ENCODE assay signal across 8 cellular contexts in genomic region chr19:48539503-48540096, GRCh38. TPM values are rescaled to one million over a fixed set of nuclear protein-coding genes. Genes with fewer than 3 reads are reported as not detected.
DNase-seq lines count a peak whose midpoint lies in the region; ATAC-seq, FAIRE-seq and TF ChIP-seq lines count a peak whose summit lies in the region.
"Had no signal": no experiment of that assay in that cellular context is flagged by ENCODE, and none has a peak within 500 bp of the region (broad histone marks: within the 10 kb centered on the region; RNA-seq: fewer than 3 reads in every experiment).

No MANE protein-coding gene starts in this region.

- H3K27ac ChIP-seq in K562 (ENCODE audit: extremely low read depth, low read depth, low read length): no peak overlapping the region
- H3K27ac ChIP-seq in sigmoid colon: no peak overlapping the region

- H3K36me3 ChIP-seq in K562 (ENCODE audit: control insufficient read depth, insufficient read depth, low read length): no peaks in the 10 kb centered on the region
- H3K36me3 ChIP-seq in sigmoid colon: no peaks in the 10 kb centered on the region

- TF ChIP-seq EP300 in Ishikawa (IDR thresholded peaks at IDR 0.05; ENCODE audit: borderline replicate concordance) (no peak), K562 (IDR thresholded peaks at IDR 0.05; ENCODE audit: low read length) (no peak), sigmoid colon (IDR thresholded peaks at IDR 0.05) (no peak)

- no peak overlapping the region for H3K9ac ChIP-seq in K562 (ENCODE audit: insufficient read depth in 1 of 2, low read depth in 2 of 2, low read length in 2 of 2)

- TF ChIP-seq RAD21 in Ishikawa (IDR thresholded peaks at IDR 0.05; ENCODE audit: low read depth): no peak
- no peak; a peak in 1 of 4 replicates for TF ChIP-seq RAD21 in K562 (CRISPR knock-in tag; conservative IDR thresholded peaks at IDR 0.05 in 1 of 2, IDR thresholded peaks at IDR 0.05 in 1 of 2)

- H3K79me2 ChIP-seq in K562 (ENCODE audit: control insufficient read depth, insufficient read depth, low read length): no peaks in the 10 kb centered on the region

- intact Hi-C loops in K562 (cut with micrococcal nuclease): no loop called here
- intact Hi-C loops in sigmoid colon (cut with DNase I): no loop called here

- no peak overlapping the region for H2AFZ ChIP-seq in K562 (ENCODE audit: low read depth, low read length)

- TF ChIP-seq POLR2A in K562 (conservative IDR thresholded peaks at IDR 0.05): no peak
- no peak for TF ChIP-seq POLR2A in sigmoid colon (IDR thresholded peaks at IDR 0.05)

- H3K27me3 ChIP-seq in K562 (ENCODE audit: control insufficient read depth in 2 of 2, insufficient read depth in 2 of 2, low read length in 2 of 2) (no peaks in the 10 kb centered on the region), sigmoid colon (no peaks in the 10 kb centered on the region)

- BruUV-seq in K562 (replicated peaks; lab: Mats Ljungman, UMichigan): no TSS peak

- DNase-seq in NCI-H2227 treated with DMSO at 0.1 percent for 48 hours (lab: John Stamatoyannopoulos, UW) (peak; percentile 83), K562 (ENCODE audit: extremely low read depth in 1 of 4, low spot score in 3 of 4) (peak in 2 of 4 experiments; percentile 12 to 50), sigmoid colon (peak; percentile 72), KG1 (lab: John Stamatoyannopoulos, UW) (no peak), left lobe of liver (ENCODE audit: low spot score) (no peak)
- no peak for DNase-seq in activated CD8-positive, alpha-beta memory T cell treated with anti-CD3 and anti-CD28 coated beads, Interleukin-2, amount 50 U/mL, for 48 hours
- DNase-seq: Karpas-422 had no signal

- TF ChIP-seq CTCF in K562 (IDR thresholded peaks at IDR 0.05 in 2 of 3, conservative IDR thresholded peaks at IDR 0.05 in 1 of 3; ENCODE audit: insufficient read depth in 2 of 3, low read depth in 1 of 3, low read length in 3 of 3): no peak
- TF ChIP-seq CTCF in sigmoid colon (IDR thresholded peaks at IDR 0.05): no peak

- H3K4me2 ChIP-seq in K562 (ENCODE audit: insufficient read depth, low read length): no peak overlapping the region

- peak; percentile 15 for FAIRE-seq in K562 (lab: Jason Lieb, UNC)

- CTCF ChIA-PET in K562 (lab: Yijun Ruan, JAX; ENCODE audit: low intra/inter-chr PET ratio): no interaction called here

- in situ Hi-C loops in K562 (cut with MboI): no loop called here

- ATAC-seq in K562 (no peak), left lobe of liver (no peak)

- H3K9me1 ChIP-seq in K562 (ENCODE audit: control insufficient read depth, insufficient read depth, low read length): no peaks in the 10 kb centered on the region

- H3K4me1 ChIP-seq in K562 (replicated peaks in 1 of 2; ENCODE audit: control insufficient read depth in 2 of 2, insufficient read depth in 2 of 2, low read length in 2 of 2) (peaks cover 2 to 9% of the 10 kb centered on the region in 2 experiments; a peak in 2 of 5 replicates), sigmoid colon (no peaks in the 10 kb centered on the region)

- H4K20me1 ChIP-seq in K562 (replicated peaks; ENCODE audit: control insufficient read depth, insufficient read depth, low read length): no peaks in the 10 kb centered on the region

- H3K9me3 ChIP-seq in K562 (replicated peaks; ENCODE audit: control insufficient read depth, insufficient read depth, low read depth, low read length) (no peaks in the 10 kb centered on the region), sigmoid colon (no peaks in the 10 kb centered on the region)

- no peak overlapping the region for H3K4me3 ChIP-seq in K562
- H3K4me3 ChIP-seq in sigmoid colon: no peak overlapping the region

- WGBS in K562 (ENCODE audit: insufficient coverage, low coverage, missing lambda C conversion rate): 45% methylated on average over 17 of the region's 17 CpGs
- WGBS in sigmoid colon, 2 donors: 17 to 65% methylated on average over 17 of the region's 17 CpGs

- POLR2A ChIA-PET in K562 (lab: Yijun Ruan, JAX): interaction anchor here (0.6 to 1.5 kb wide), 9 partner anchors 12 to 140 kb away, joined by 3 to 6 read pairs (median 4); no protein-coding TSS in a partner anchor

TF ChIP-seq in Ishikawa, 13 proteins besides CTCF, POLR2A, EP300 and RAD21:
- TF ChIP-seq NFIC (IDR thresholded peaks at IDR 0.05) (peak; percentile 82), CREB1 (IDR thresholded peaks at IDR 0.05; ENCODE audit: low read depth) (no peak)

TF ChIP-seq in K562, 482 proteins besides CTCF, POLR2A, EP300 and RAD21 (continues in another document):
- peak; percentile 74 for TF ChIP-seq ATF7 (IDR thresholded peaks at IDR 0.05)
- TF ChIP-seq, protein P1, sequence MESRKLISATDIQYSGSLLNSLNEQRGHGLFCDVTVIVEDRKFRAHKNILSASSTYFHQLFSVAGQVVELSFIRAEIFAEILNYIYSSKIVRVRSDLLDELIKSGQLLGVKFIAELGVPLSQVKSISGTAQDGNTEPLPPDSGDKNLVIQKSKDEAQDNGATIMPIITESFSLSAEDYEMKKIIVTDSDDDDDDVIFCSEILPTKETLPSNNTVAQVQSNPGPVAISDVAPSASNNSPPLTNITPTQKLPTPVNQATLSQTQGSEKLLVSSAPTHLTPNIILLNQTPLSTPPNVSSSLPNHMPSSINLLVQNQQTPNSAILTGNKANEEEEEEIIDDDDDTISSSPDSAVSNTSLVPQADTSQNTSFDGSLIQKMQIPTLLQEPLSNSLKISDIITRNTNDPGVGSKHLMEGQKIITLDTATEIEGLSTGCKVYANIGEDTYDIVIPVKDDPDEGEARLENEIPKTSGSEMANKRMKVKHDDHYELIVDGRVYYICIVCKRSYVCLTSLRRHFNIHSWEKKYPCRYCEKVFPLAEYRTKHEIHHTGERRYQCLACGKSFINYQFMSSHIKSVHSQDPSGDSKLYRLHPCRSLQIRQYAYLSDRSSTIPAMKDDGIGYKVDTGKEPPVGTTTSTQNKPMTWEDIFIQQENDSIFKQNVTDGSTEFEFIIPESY (CRISPR knock-in tag; IDR thresholded peaks at IDR 0.05): peak; percentile 84
- peak; percentile 97 for TF ChIP-seq SMAD1 (IDR thresholded peaks at IDR 0.05; ENCODE audit: low read depth, low read length, partially characterized antibody)
- TF ChIP-seq ZNF507 (tag; conservative IDR thresholded peaks at IDR 0.05): no peak
- TF ChIP-seq CREM (IDR thresholded peaks at IDR 0.05; ENCODE audit: low read depth): peak; percentile 67; the same call in 1 of the 2 replicates
- TF ChIP-seq ATF3 (IDR thresholded peaks at IDR 0.05): peak; percentile 50; the same call in 1 of the 2 replicates
- TF ChIP-seq ATF3 (CRISPR knock-in tag; conservative IDR thresholded peaks at IDR 0.05): no peak
- no peak for TF ChIP-seq TRIM24 (IDR thresholded peaks at IDR 0.05)
- TF ChIP-seq ZNF778 (CRISPR knock-in tag; IDR thresholded peaks at IDR 0.05): no peak

RNA-seq across cellular contexts. Expression of gene SULT2B1, which starts 12.4 kb away (rescaled TPM):
- total RNA-seq in K562 (2011; cell fraction: chromatin; rRNA removed; ENCODE audit: low replicate concordance): not detected in 2 replicates
- not detected in 2 replicates for total RNA-seq in K562 (2011; cell fraction: nucleolus; rRNA removed)
- total RNA-seq in K562 (2011; cell fraction: nucleoplasm; rRNA removed): 0.37 TPM in 1 of 2 replicates, not detected in the other
- 0.37 and 0.54 TPM in 2 replicates for total RNA-seq in K562 (2014; rRNA removed)
- total RNA-seq in K562 (2014; rRNA removed; fragmentation: Illumina TruSeq; extraction: Trizol): 0.22 TPM in 1 of 2 replicates, not detected in the other
- total RNA-seq in K562 (2015; rRNA removed; fragmentation: Illumina TruSeq; extraction: Trizol): 0.26 TPM in 1 of 2 replicates, not detected in the other
- total RNA-seq in K562 (2021): 0.42 and 0.62 TPM in 2 replicates
- 0.38 and 0.46 TPM in 2 replicates for polyA plus RNA-seq in K562 (2011; rRNA removed)
- 0.37 and 1.5 TPM in 2 replicates for polyA plus RNA-seq in K562 (2011; cell fraction: cytosol; rRNA removed)
- polyA plus RNA-seq in K562 (2011; cell fraction: nucleus; rRNA removed): 0.10 and 0.14 TPM in 2 replicates
- 0.53 and 1.2 TPM in 2 replicates for polyA plus RNA-seq in K562 (2012)
- 0.09 and 0.28 TPM in 2 replicates for polyA plus RNA-seq in K562 (2014; fragmentation: Illumina TruSeq; extraction: Trizol)
- polyA plus RNA-seq in K562 (2014; fragmentation: Nextera tagmentation; extraction: Ambion mirVana): under 1 TPM in 1 of 2 experiments, not detected in 1; 0.14 TPM
- polyA plus RNA-seq in K562 (2014; rRNA removed): 0.11 and 0.32 TPM in 2 replicates
- 0.30 TPM in 1 of 2 replicates, not detected in the other for polyA minus RNA-seq in K562 (2011; rRNA and poly(A)+ RNA removed)
- polyA minus RNA-seq in K562 (2011; cell fraction: cytosol; rRNA and poly(A)+ RNA removed): not detected in 2 replicates
- not detected in 2 replicates for polyA minus RNA-seq in K562 (2011; cell fraction: nucleus; rRNA and poly(A)+ RNA removed)
- total RNA-seq in sigmoid colon: under 1 TPM in 1 of 4 donors, not detected in 3; 0.82 TPM
- 1 to 10 TPM; 1.2 to 2.8 (median 2.4) TPM for polyA plus RNA-seq in sigmoid colon
- total RNA-seq in left lobe of liver: not detected

RNA-seq across cellular contexts. Expression of gene LMTK3, which starts 28.0 kb away (rescaled TPM):
- total RNA-seq in K562 (2011; cell fraction: chromatin; rRNA removed; ENCODE audit: low replicate concordance): 1.5 and 3.5 TPM in 2 replicates
- 3.8 and 4.1 TPM in 2 replicates for total RNA-seq in K562 (2011; cell fraction: nucleolus; rRNA removed)
- 1.5 and 2.4 TPM in 2 replicates for total RNA-seq in K562 (2011; cell fraction: nucleoplasm; rRNA removed)
- total RNA-seq in K562 (2014; rRNA removed): 4.9 and 5.1 TPM in 2 replicates
- total RNA-seq in K562 (2014; rRNA removed; fragmentation: Illumina TruSeq; extraction: Trizol): 0.45 and 0.76 TPM in 2 replicates
- 2.0 and 2.5 TPM in 2 replicates for total RNA-seq in K562 (2015; rRNA removed; fragmentation: Illumina TruSeq; extraction: Trizol)
- total RNA-seq in K562 (2021): 10.2 and 12.3 TPM in 2 replicates
- polyA plus RNA-seq in K562 (2011; rRNA removed): 0.35 and 0.66 TPM in 2 replicates
- 0.53 and 1.7 TPM in 2 replicates for polyA plus RNA-seq in K562 (2011; cell fraction: cytosol; rRNA removed)
- polyA plus RNA-seq in K562 (2011; cell fraction: nucleus; rRNA removed): 1.5 and 2.7 TPM in 2 replicates
- polyA plus RNA-seq in K562 (2012): 3.7 and 4.7 TPM in 2 replicates
- 1.1 and 2.1 TPM in 2 replicates for polyA plus RNA-seq in K562 (2014; fragmentation: Illumina TruSeq; extraction: Trizol)
- not detected for polyA plus RNA-seq in K562 (2014; fragmentation: Nextera tagmentation; extraction: Ambion mirVana)
- 2.8 and 3.3 TPM in 2 replicates for polyA plus RNA-seq in K562 (2014; rRNA removed)
- polyA minus RNA-seq in K562 (2011; rRNA and poly(A)+ RNA removed): 0.14 and 0.15 TPM in 2 replicates
- 2.3 and 3.2 TPM in 2 replicates for polyA minus RNA-seq in K562 (2011; cell fraction: cytosol; rRNA and poly(A)+ RNA removed)
- polyA minus RNA-seq in K562 (2011; cell fraction: nucleus; rRNA and poly(A)+ RNA removed): 1.1 and 1.2 TPM in 2 replicates
- 1 to 10 TPM in 1 of 4 donors, under 1 TPM in 1, not detected in 2; 0.14 to 1.1 TPM for total RNA-seq in sigmoid colon
- 1 to 10 TPM in 1 of 3 donors, under 1 TPM in 1, not detected in 1; 0.23 to 1.7 TPM for polyA plus RNA-seq in sigmoid colon
- total RNA-seq in left lobe of liver: 0.43 TPM

Comparison
In these comparisons a context has a peak if more than half of its experiments do, and no peak if none do; other contexts are left out.
1. DNase-seq: peak in NCI-H2227 treated with DMSO at 0.1 percent for 48 hours (single experiment) and sigmoid colon (single experiment); none in KG1 (single experiment), left lobe of liver (single experiment) and activated CD8-positive, alpha-beta memory T cell treated with anti-CD3 and anti-CD28 coated beads, Interleukin-2, amount 50 U/mL, for 48 hours (single experiment).